ENCODE assay signal across 17 cellular contexts in the genomic region with DNA sequence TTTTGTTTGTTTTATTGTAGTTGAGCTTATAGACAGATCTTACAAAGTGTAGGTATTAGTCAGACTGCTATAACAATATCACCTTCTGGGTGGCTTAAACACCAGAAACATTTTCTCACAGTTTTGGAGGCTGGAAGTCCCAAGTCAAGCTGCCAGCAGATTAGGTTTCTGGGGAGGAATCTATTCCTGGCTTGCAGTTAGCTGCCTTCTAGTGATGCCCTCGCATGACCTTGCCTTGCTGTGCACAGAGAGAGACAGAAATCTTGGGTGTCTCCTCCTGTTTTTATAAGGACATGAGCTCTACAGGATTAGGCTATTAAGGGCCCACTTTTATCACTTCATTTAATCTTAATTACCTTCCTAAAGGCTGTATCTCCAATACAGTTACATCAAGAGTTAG.
DNase-seq lines count a peak whose midpoint lies in the region; ATAC-seq lines count a peak whose summit lies in the region.
"Had no signal": no experiment of that assay in that cellular context is flagged by ENCODE, and none has a peak within 500 bp of the region (broad histone marks: within the 10 kb centered on the region; RNA-seq: fewer than 3 reads in every experiment).

No MANE protein-coding gene starts in this region.

- H3K36me3 Mint-ChIP-seq in T-cell, result no peaks in the 10 kb centered on the region

- no peaks in the 10 kb centered on the region for H3K27me3 Mint-ChIP-seq in T-cell
- H3K27me3 Mint-ChIP-seq: B cell; CD4-positive, alpha-beta T cell had no signal

- no peak overlapping the region for H3K27ac Mint-ChIP-seq in T-cell
- H3K27ac Mint-ChIP-seq: B cell; CD4-positive, alpha-beta T cell; GM23338 had no signal

- no peaks in the 10 kb centered on the region for H3K4me1 Mint-ChIP-seq in T-cell
- H3K4me1 Mint-ChIP-seq: B cell, GM23338 had no signal

- peak; percentile 26 for ATAC-seq in Right ventricle myocardium inferior
- ATAC-seq in left cardiac atrium, result no peak
- no peak for ATAC-seq in T-cell (replicated peaks in 1 of 4)
- ATAC-seq: GM23338 had no signal

- H3K9me3 Mint-ChIP-seq in T-cell, result peaks cover 7 to 13% (median 10%) of the 10 kb centered on the region in 3 donors
- H3K9me3 Mint-ChIP-seq: GM23338 had no signal

- POLR2A ChIA-PET in T-cell (lab: Charles Lee), result no interaction called here

- CTCF ChIA-PET in T-cell (lab: Charles Lee), result no interaction called here

- no peak overlapping the region for H3K4me3 Mint-ChIP-seq in T-cell
- H3K4me3 Mint-ChIP-seq: B cell; CD4-positive, alpha-beta T cell; GM23338 had no signal

- no peak for DNase-seq in Right ventricle myocardium inferior (ENCODE audit: missing footprints)
- DNase-seq in left cardiac atrium, result no peak
- peak; percentile 56 to 77 for DNase-seq in NCI-H524 (lab: John Stamatoyannopoulos, UW)
- peak; percentile 60 for DNase-seq in NCI-H82 treated with DMSO at 0.1 percent for 48 hours (lab: John Stamatoyannopoulos, UW; ENCODE audit: unreplicated experiment)
- peak; percentile 3 for DNase-seq in pons (ENCODE audit: low spot score)
- no peak for DNase-seq in central memory CD4-positive, alpha-beta T cell
- no peak for DNase-seq in T-cell
- DNase-seq: ACHN; C1 segment of cervical spinal cord; Calu3; CD4-positive, alpha-beta T cell; DMS153; DMS79 treated with DMSO at 0.1 percent for 48 hours; EL; H7 had no signal

- intact Hi-C loops in Right ventricle myocardium inferior (cut with DNase I), result no loop called here
- intact Hi-C loops in left cardiac atrium (cut with DNase I), result no loop called here

Comparison
In these comparisons a context has a peak if more than half of its experiments do, and no peak if none do; other contexts are left out.
1. DNase-seq: peak in NCI-H524 (2 of 2), NCI-H82 treated with DMSO at 0.1 percent for 48 hours (single experiment) and pons (single experiment); none in Right ventricle myocardium inferior (single experiment), left cardiac atrium (single experiment), central memory CD4-positive, alpha-beta T cell (single experiment) and T-cell (0 of 34).